ENCODE assay signal across 10 cellular contexts in the genomic region with DNA sequence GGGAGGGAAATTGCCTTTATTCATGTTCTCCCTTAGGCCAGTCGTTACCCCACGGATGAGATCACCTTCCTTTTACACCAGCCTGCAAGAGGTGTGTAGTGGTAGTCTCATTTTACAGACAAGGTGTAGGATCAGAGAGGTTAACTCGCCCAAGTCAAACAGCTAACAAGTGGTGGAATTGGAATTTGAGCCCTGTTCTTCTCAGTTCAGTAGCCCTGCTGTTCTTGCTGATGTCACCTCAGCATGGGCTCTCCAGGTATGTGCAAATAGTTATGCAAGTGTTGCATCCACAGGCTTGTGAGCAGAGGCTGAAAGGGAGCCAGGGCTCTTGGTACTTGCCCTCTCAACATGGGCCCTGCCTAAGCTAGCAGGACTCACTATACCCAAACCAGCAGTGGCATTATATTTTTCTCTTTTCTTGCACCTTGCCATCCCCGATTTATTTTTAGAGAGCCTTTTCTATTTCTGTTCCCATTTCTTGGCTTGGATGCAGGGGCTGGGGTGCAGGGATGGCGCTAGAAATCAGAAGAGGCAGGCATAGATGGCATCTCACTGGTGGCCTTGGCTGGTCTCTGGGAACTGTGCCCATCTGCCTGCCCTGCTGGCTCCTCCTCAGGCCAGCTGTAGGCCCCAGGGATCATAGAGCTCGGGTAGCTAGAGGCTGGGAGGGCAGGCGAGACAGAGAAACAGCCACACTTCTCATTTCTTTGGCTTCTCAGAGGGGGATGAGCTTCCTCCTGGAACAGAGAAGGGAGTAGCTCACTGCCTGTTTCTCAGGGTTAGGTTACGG. TPM values are rescaled to one million over a fixed set of nuclear protein-coding genes. Genes with fewer than 3 reads are reported as not detected.
DNase-seq lines count a peak whose midpoint lies in the region; ATAC-seq and TF ChIP-seq lines count a peak whose summit lies in the region.
"Had no signal": no experiment of that assay in that cellular context is flagged by ENCODE, and none has a peak within 500 bp of the region (broad histone marks: within the 10 kb centered on the region; RNA-seq: fewer than 3 reads in every experiment).

No MANE protein-coding gene starts in this region.

- no TSS peak for BruUV-seq in Caco-2 (replicated peaks; lab: Mats Ljungman, UMichigan)

- no peaks in the 10 kb centered on the region for H3K36me3 ChIP-seq in Caco-2 (ENCODE audit: control insufficient read depth, insufficient read depth, low read length)
- H3K36me3 ChIP-seq in RWPE2 (ENCODE audit: low read depth) = 0 out of 2 replicates have a peak, but pooled peaks cover 5% of the 10 kb centered on the region
- no peaks in the 10 kb centered on the region; the same call in 1 of the 2 replicates for H3K36me3 ChIP-seq in HAP-1 (replicated peaks)

- H3K9me3 ChIP-seq in Caco-2 (no peaks in the 10 kb centered on the region), RWPE2 (ENCODE audit: severe bottlenecking) (no peaks in the 10 kb centered on the region), HAP-1 (no peaks in the 10 kb centered on the region)

- peaks cover 6% of the 10 kb centered on the region for H3K36me3 Mint-ChIP-seq in Caco-2 (ENCODE audit: insufficient read depth, unreplicated experiment)
- H3K36me3 Mint-ChIP-seq in neural crest cell (ENCODE audit: low read depth) = peaks cover 11% of the 10 kb centered on the region
- H3K36me3 Mint-ChIP-seq in immature natural killer cell = peaks cover 8 to 18% (median 11%) of the 10 kb centered on the region in 3 donors

- H3K27me3 Mint-ChIP-seq in Caco-2 (ENCODE audit: insufficient read depth, unreplicated experiment) = no peaks in the 10 kb centered on the region
- H3K27me3 Mint-ChIP-seq in neural crest cell (ENCODE audit: low read depth) = no peaks in the 10 kb centered on the region
- H3K27me3 Mint-ChIP-seq in immature natural killer cell (ENCODE audit: low read depth in 3 of 3) = peaks cover 2 to 3% (median 2%) of the 10 kb centered on the region in 3 donors

- H3K4me1 ChIP-seq in Caco-2 = peaks cover 12% of the 10 kb centered on the region; the same call in 1 of the 2 replicates
- peaks cover 14% of the 10 kb centered on the region for H3K4me1 ChIP-seq in RWPE2 (ENCODE audit: insufficient read depth, poor library complexity, severe bottlenecking)
- no peaks in the 10 kb centered on the region for H3K4me1 ChIP-seq in HAP-1

- no peaks in the 10 kb centered on the region for H3K9me3 Mint-ChIP-seq in Caco-2 (ENCODE audit: unreplicated experiment)
- no peaks in the 10 kb centered on the region for H3K9me3 Mint-ChIP-seq in neural crest cell
- no peaks in the 10 kb centered on the region for H3K9me3 Mint-ChIP-seq in immature natural killer cell

- H3K27me3 ChIP-seq in Caco-2 (replicated peaks; ENCODE audit: control insufficient read depth, insufficient read depth, low read length) (no peaks in the 10 kb centered on the region), RWPE2 (ENCODE audit: insufficient read depth, poor library complexity, severe bottlenecking) (no peaks in the 10 kb centered on the region), HAP-1 (ENCODE audit: low read depth) (no peaks in the 10 kb centered on the region)

- peak overlapping the region; percentile 64 for H3K27ac ChIP-seq in RWPE2 (ENCODE audit: poor library complexity, severe bottlenecking)

- in situ Hi-C loops in HAP-1 (cut with MboI; ENCODE audit: low sequenced_read_pairs) = no loop called here

- no peak overlapping the region for H3K4me3 ChIP-seq in Caco-2 (ENCODE audit: low read depth, low read length)
- no peak overlapping the region for H3K4me3 ChIP-seq in RWPE2 (ENCODE audit: severe bottlenecking)
- no peak overlapping the region for H3K4me3 ChIP-seq in HAP-1

- no peak overlapping the region for H3K27ac Mint-ChIP-seq in Caco-2 (ENCODE audit: unreplicated experiment)
- peak overlapping the region; percentile 94 for H3K27ac Mint-ChIP-seq in neural crest cell (ENCODE audit: unreplicated experiment)
- peak overlapping the region in 1 of 6 donors; percentile 7 for H3K27ac Mint-ChIP-seq in immature natural killer cell

- peaks cover 8% of the 10 kb centered on the region for H3K4me1 Mint-ChIP-seq in Caco-2 (ENCODE audit: low read depth, unreplicated experiment)
- H3K4me1 Mint-ChIP-seq in neural crest cell = peaks cover 54% of the 10 kb centered on the region
- peaks cover 0 to 3% of the 10 kb centered on the region in 2 donors for H3K4me1 Mint-ChIP-seq in immature natural killer cell

- DNase-seq in Caco-2 = peak; percentile 51 to 68
- DNase-seq in RWPE2 (ENCODE audit: low spot score) = no peak
- peak; percentile 27 for DNase-seq in glomerular visceral epithelial cell (ENCODE audit: extremely low spot score)
- DNase-seq in neural crest cell (ENCODE audit: low read depth, low spot score) = no peak
- no peak for DNase-seq in Kasumi-1 (lab: John Stamatoyannopoulos, UW)
- DNase-seq in immature natural killer cell = no peak
- no peak for DNase-seq in HAP-1 (ENCODE audit: low spot score in 2 of 2)
- no peak for DNase-seq in dermis blood vessel endothelial cell
- DNase-seq: foreskin melanocyte, T-helper 9 cell had no signal

- CTCF ChIA-PET in Caco-2 (lab: Charles Lee) = interaction anchor here (1.0 kb wide), 1 partner anchor 54 kb away, joined by 3 read pairs; no protein-coding TSS in a partner anchor

- intact Hi-C loops in Caco-2 (cut with micrococcal nuclease; ENCODE audit: unreplicated experiment) = loop anchor here (1.0 to 2.0 kb wide), 3 partner anchors 42 to 55 kb away; no protein-coding TSS in a partner anchor

- peak; percentile 85 for ATAC-seq in RWPE2 (ENCODE audit: low read depth)

- no peak overlapping the region for H3K4me3 Mint-ChIP-seq in Caco-2 (ENCODE audit: unreplicated experiment)
- H3K4me3 Mint-ChIP-seq in neural crest cell = peak overlapping the region; percentile 25
- no peak overlapping the region for H3K4me3 Mint-ChIP-seq in immature natural killer cell

- TF ChIP-seq CTCF in Caco-2 (IDR thresholded peaks at IDR 0.05; ENCODE audit: insufficient read depth in 1 of 2, low read depth in 1 of 2, low read length in 1 of 2, severe bottlenecking in 1 of 2, unreplicated experiment in 1 of 2) = no peak
- no peak for TF ChIP-seq CTCF in RWPE2 (IDR thresholded peaks at IDR 0.05; ENCODE audit: poor library complexity, severe bottlenecking)
- TF ChIP-seq CTCF in neural crest cell (conservative IDR thresholded peaks at IDR 0.05) = no peak

- POLR2A ChIA-PET in Caco-2 (lab: Charles Lee) = no interaction called here

RNA-seq across cellular contexts. Expression of gene PPARD, which starts 18.2 kb away (rescaled TPM):
- total RNA-seq in Caco-2 (2022) (11.3 and 12.0 TPM in 2 replicates), neural crest cell (25.6 and 26.3 TPM in 2 replicates), dermis blood vessel endothelial cell (9.7 and 18.1 TPM in 2 replicates)
- 1 to 10 TPM in 2 of 3 donors, under 1 TPM in 1; 0.98 to 6.0 (median 2.0) TPM for polyA plus RNA-seq in immature natural killer cell

Comparison
In these comparisons a context has a peak if more than half of its experiments do, and no peak if none do; other contexts are left out.
1. DNase-seq: peak in Caco-2 (2 of 2) and glomerular visceral epithelial cell (single experiment); none in RWPE2 (single experiment), neural crest cell (single experiment), Kasumi-1 (0 of 2), immature natural killer cell (0 of 3), HAP-1 (0 of 2) and dermis blood vessel endothelial cell (single experiment).